ENCODE assay signal across 7 cellular contexts in the genomic region with DNA sequence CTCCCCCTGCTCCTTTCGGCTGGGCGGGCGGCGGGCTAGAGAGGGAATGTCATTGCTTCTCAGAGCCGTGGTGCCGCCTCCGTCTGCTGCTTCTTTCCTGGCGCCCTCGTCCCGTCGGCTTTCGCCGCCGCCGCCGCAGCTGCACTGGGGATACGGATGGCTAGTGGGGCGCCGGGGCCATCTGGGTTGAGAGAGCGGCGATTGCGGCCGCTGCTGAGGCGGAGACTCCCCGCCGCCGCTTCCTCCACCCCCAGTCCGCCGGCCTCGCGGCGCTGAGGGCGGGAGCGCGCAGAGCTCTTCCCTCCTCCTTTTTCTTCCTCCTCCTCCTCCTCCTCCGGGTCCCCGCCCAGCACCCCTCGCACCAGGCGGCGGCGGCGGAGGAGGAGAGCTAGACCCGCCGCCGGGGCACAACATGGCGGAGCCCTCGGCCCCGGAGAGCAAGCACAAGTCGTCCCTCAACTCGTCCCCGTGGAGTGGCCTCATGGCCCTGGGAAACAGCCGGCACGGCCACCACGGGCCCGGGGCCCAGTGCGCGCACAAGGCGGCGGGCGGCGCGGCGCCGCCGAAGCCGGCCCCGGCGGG. TPM values are rescaled to one million over a fixed set of nuclear protein-coding genes. Genes with fewer than 3 reads are reported as not detected.
DNase-seq lines count a peak whose midpoint lies in the region; FAIRE-seq and TF ChIP-seq lines count a peak whose summit lies in the region.

A gene (plus strand): TSS at position 339 of the 582 bp plus-strand sequence. CDS start 74 bp downstream, at position 413.

- TF ChIP-seq POLR2A in GM12892 (IDR thresholded peaks at IDR 0.05; ENCODE audit: low read depth, low read length): peak; percentile 7; the same call in 1 of the 2 replicates

- peaks cover 47% of the 10 kb centered on the region for H3K79me2 ChIP-seq in MM.1S (ENCODE audit: low read length)

- no peaks in the 10 kb centered on the region for H3K9me2 ChIP-seq in MM.1S (replicated peaks; ENCODE audit: insufficient read depth, low read length)

- H3K27ac ChIP-seq in MM.1S (ENCODE audit: low read length) (peak within 1 kb of the TSS; percentile 98), kidney (ENCODE audit: low read depth in 2 of 2, low read length in 2 of 2) (peak within 1 kb of the TSS; percentile 100)

- H3K4me1 ChIP-seq in MM.1S (ENCODE audit: low read length) (no peaks in the 10 kb centered on the region; the same call in 1 of the 2 replicates), kidney (ENCODE audit: control insufficient read depth in 1 of 2, insufficient read depth in 1 of 2, low read depth in 1 of 2, low read length in 2 of 2) (peaks cover 0 to 5% of the 10 kb centered on the region in 2 donors)

- H3K27me3 ChIP-seq in MM.1S (replicated peaks; ENCODE audit: insufficient read depth, low read length): no peaks in the 10 kb centered on the region
- H3K27me3 ChIP-seq in bronchial epithelial cell (ENCODE audit: control insufficient read depth, insufficient read depth, low read length): no peaks in the 10 kb centered on the region

- H3K4me2 ChIP-seq in MM.1S (ENCODE audit: low read depth, low read length): peak within 1 kb of the TSS; percentile 79

- DNase-seq in GM12892 (ENCODE audit: insufficient read length) (peak; percentile 51), HCEC 1CT (peak; percentile 86), MM.1S (peak; percentile 81), T1000 (lab: John Stamatoyannopoulos, UW) (peak; percentile 91), bronchial epithelial cell (ENCODE audit: low read depth) (peak; percentile 64), kidney (peak; percentile 96)
- DNase-seq in stimulated activated CD4-positive, alpha-beta T cell treated with anti-CD3 and anti-CD28 coated beads, Interleukin-15, amount 100 ng/mL, for 48 hours (ENCODE audit: low read depth in 2 of 2): peak; percentile 71 to 75

- peak within 1 kb of the TSS; percentile 79 for H2AFZ ChIP-seq in MM.1S (ENCODE audit: low read length)

- peak within 1 kb of the TSS; percentile 85 for H3K4me3 ChIP-seq in MM.1S (ENCODE audit: low read length)
- H3K4me3 ChIP-seq in bronchial epithelial cell (ENCODE audit: low read depth, low read length): peak within 1 kb of the TSS; percentile 64
- peak within 1 kb of the TSS; percentile 91 to 98 for H3K4me3 ChIP-seq in kidney (ENCODE audit: low read length in 2 of 2)

- FAIRE-seq in GM12892 (lab: Jason Lieb, UNC) (no peak), bronchial epithelial cell (lab: Jason Lieb, UNC) (no peak), kidney (lab: Jason Lieb, UNC) (no peak)

- peaks cover 16% of the 10 kb centered on the region for H3F3A ChIP-seq in MM.1S (ENCODE audit: insufficient read depth, low read length)

- peaks cover 33% of the 10 kb centered on the region for H4K20me1 ChIP-seq in MM.1S (ENCODE audit: insufficient read depth, low read length)

- no peaks in the 10 kb centered on the region; the same call in 1 of the 2 replicates for H3K36me3 ChIP-seq in MM.1S (replicated peaks; ENCODE audit: insufficient read depth, low read length)
- H3K36me3 ChIP-seq in bronchial epithelial cell (ENCODE audit: control insufficient read depth, insufficient read depth, low read length): no peaks in the 10 kb centered on the region
- no peaks in the 10 kb centered on the region for H3K36me3 ChIP-seq in kidney (ENCODE audit: control insufficient read depth in 1 of 2, insufficient read depth in 2 of 2, low read length in 2 of 2)

- H3K9ac ChIP-seq in MM.1S (ENCODE audit: low read length): peak within 1 kb of the TSS; percentile 93
- peak within 1 kb of the TSS; percentile 88 to 93 for H3K9ac ChIP-seq in kidney (ENCODE audit: low read length in 2 of 2)

- H3K9me3 ChIP-seq in MM.1S (replicated peaks; ENCODE audit: insufficient read depth, low read length) (no peaks in the 10 kb centered on the region), kidney (ENCODE audit: control insufficient read depth in 1 of 2, low read length in 2 of 2) (no peaks in the 10 kb centered on the region)

- intact Hi-C loops in kidney (cut with DNase I): no loop called here

- TF ChIP-seq CTCF in MM.1S (IDR thresholded peaks at IDR 0.05; ENCODE audit: low read length) (no peak), bronchial epithelial cell (IDR thresholded peaks at IDR 0.05; ENCODE audit: insufficient read depth, low read length, severe bottlenecking) (no peak), kidney (IDR thresholded peaks at IDR 0.05; ENCODE audit: borderline replicate concordance, extremely low read depth, insufficient read depth) (no peak)

RNA-seq across cellular contexts. Expression of the gene that starts here (rescaled TPM):
- 71.6 TPM for polyA plus RNA-seq in GM12892 (2012; ENCODE audit: missing spikeins)
- total RNA-seq in bronchial epithelial cell (205 and 343 TPM in 2 replicates), kidney (89.9 TPM)
- 44.7 TPM for polyA plus RNA-seq in kidney (ENCODE audit: insufficient read depth, low read depth, low replicate concordance)

Comparison
In these comparisons a context has a peak if more than half of its experiments do, and no peak if none do; other contexts are left out.
1. Peak in every context shown above with its lines: DNase-seq, H3K4me3 ChIP-seq and H3K27ac ChIP-seq.